Comparison of ENCODE assay signal across 1 cellular context in genomic region chr14:69879175-69880047, GRCh38.
TF ChIP-seq lines count a peak whose summit lies in the region.

Gene SMOC1, plus strand, starts transcription at chr14:69879416. Its CDS starts 263 bp downstream, at chr14:69879679.

TF ChIP-seq in HepG2, 621 proteins besides CTCF, POLR2A, EP300 and RAD21 (continued from another document and continues in another):
- TF ChIP-seq RFX5 (IDR thresholded peaks at IDR 0.05; ENCODE audit: low read depth, low read length), result no peak
- no peak for TF ChIP-seq TBX3 (IDR thresholded peaks at IDR 0.05; ENCODE audit: borderline replicate concordance)
- TF ChIP-seq HNRNPLL (IDR thresholded peaks at IDR 0.05; ENCODE audit: low read depth, low read length, poor library complexity, severe bottlenecking), result peak; percentile 35
- TF ChIP-seq HNRNPUL1 (IDR thresholded peaks at IDR 0.05; ENCODE audit: low read depth, low read length), result no peak
- TF ChIP-seq NFKB2 (CRISPR knock-in tag; IDR thresholded peaks at IDR 0.05; ENCODE audit: borderline replicate concordance), result no peak
- TF ChIP-seq HNF4G (IDR thresholded peaks at IDR 0.05; ENCODE audit: borderline replicate concordance, low read depth, low read length), result no peak
- TF ChIP-seq HNF4G (CRISPR knock-in tag; IDR thresholded peaks at IDR 0.05; ENCODE audit: borderline replicate concordance, low read depth), result peak; percentile 38; the same call in 1 of the 2 replicates
- TF ChIP-seq MBD4 (IDR thresholded peaks at IDR 0.05; ENCODE audit: borderline replicate concordance, low read length), result no peak
- TF ChIP-seq THAP11 (CRISPR knock-in tag; IDR thresholded peaks at IDR 0.05), result peak; percentile 56
- TF ChIP-seq SNRNP70 (IDR thresholded peaks at IDR 0.05; ENCODE audit: low read depth, low read length), result no peak
- no peak for TF ChIP-seq CEBPG (CRISPR knock-in tag; IDR thresholded peaks at IDR 0.05)
- no peak for TF ChIP-seq MTA3 (CRISPR knock-in tag; IDR thresholded peaks at IDR 0.05)
- no peak for TF ChIP-seq ESRRA (CRISPR knock-in tag; IDR thresholded peaks at IDR 0.05; ENCODE audit: low read depth)
- TF ChIP-seq SPEN (CRISPR knock-in tag; IDR thresholded peaks at IDR 0.05; ENCODE audit: low read depth), result peak; percentile 43; the same call in 1 of the 2 replicates
- TF ChIP-seq ZNF335 (CRISPR knock-in tag; IDR thresholded peaks at IDR 0.05), result no peak
- no peak for TF ChIP-seq CC2D1A (CRISPR knock-in tag; IDR thresholded peaks at IDR 0.05)
- no peak for TF ChIP-seq GZF1 (CRISPR knock-in tag; IDR thresholded peaks at IDR 0.05)
- TF ChIP-seq ZNF709 (CRISPR knock-in tag; IDR thresholded peaks at IDR 0.05), result peak; percentile 71; the same call in 1 of the 2 replicates
- TF ChIP-seq PAWR (CRISPR knock-in tag; IDR thresholded peaks at IDR 0.05; ENCODE audit: borderline replicate concordance), result no peak
- no peak for TF ChIP-seq EZH2 (conservative IDR thresholded peaks at IDR 0.05; ENCODE audit: low read depth, low read length)
- TF ChIP-seq E2F5 (CRISPR knock-in tag; conservative IDR thresholded peaks at IDR 0.05), result no peak; the same call in 1 of the 2 replicates
- 0 out of 2 replicates have a peak, but pooled peaks have one; percentile 26 for TF ChIP-seq ZNF383 (CRISPR knock-in tag; IDR thresholded peaks at IDR 0.05; ENCODE audit: borderline replicate concordance)
- TF ChIP-seq ATM (IDR thresholded peaks at IDR 0.05; ENCODE audit: borderline replicate concordance), result no peak
- TF ChIP-seq ISX (CRISPR knock-in tag; conservative IDR thresholded peaks at IDR 0.05), result 0 out of 2 replicates have a peak, but pooled peaks have one; percentile 28
- TF ChIP-seq ZNF646 (CRISPR knock-in tag; IDR thresholded peaks at IDR 0.05), result no peak
- no peak for TF ChIP-seq ZNF382 (CRISPR knock-in tag; IDR thresholded peaks at IDR 0.05; ENCODE audit: borderline replicate concordance)
- no peak for TF ChIP-seq THAP8 (CRISPR knock-in tag; IDR thresholded peaks at IDR 0.05; ENCODE audit: borderline replicate concordance)
- no peak for TF ChIP-seq PRDM4 (CRISPR knock-in tag; IDR thresholded peaks at IDR 0.05; ENCODE audit: borderline replicate concordance)
- TF ChIP-seq SUZ12 (IDR thresholded peaks at IDR 0.05; ENCODE audit: low read depth, low read length), result no peak
- peak; percentile 57; the same call in 1 of the 2 replicates for TF ChIP-seq MLXIP (CRISPR knock-in tag; IDR thresholded peaks at IDR 0.05; ENCODE audit: borderline replicate concordance)
- no peak for TF ChIP-seq KMT2B (CRISPR knock-in tag; IDR thresholded peaks at IDR 0.05)
- peak; percentile 95 for TF ChIP-seq PBX2 (CRISPR knock-in tag; IDR thresholded peaks at IDR 0.05)
- no peak for TF ChIP-seq TBL1XR1 (IDR thresholded peaks at IDR 0.05; ENCODE audit: borderline replicate concordance, low read length, partially characterized antibody)
- no peak for TF ChIP-seq ZMYM2 (CRISPR knock-in tag; IDR thresholded peaks at IDR 0.05)
- TF ChIP-seq HDAC6 (IDR thresholded peaks at IDR 0.05; ENCODE audit: low read depth, low read length), result no peak
- peak; percentile 35 for TF ChIP-seq ERF (CRISPR knock-in tag; IDR thresholded peaks at IDR 0.05)
- no peak for TF ChIP-seq CEBPB (IDR thresholded peaks at IDR 0.05; ENCODE audit: borderline replicate concordance, low read depth, low read length)
- TF ChIP-seq ZNF318 (CRISPR knock-in tag; IDR thresholded peaks at IDR 0.05), result 0 out of 2 replicates have a peak, but pooled peaks have one; percentile 83
